9 cellular contexts compared by ENCODE assay signal in the genomic region with DNA sequence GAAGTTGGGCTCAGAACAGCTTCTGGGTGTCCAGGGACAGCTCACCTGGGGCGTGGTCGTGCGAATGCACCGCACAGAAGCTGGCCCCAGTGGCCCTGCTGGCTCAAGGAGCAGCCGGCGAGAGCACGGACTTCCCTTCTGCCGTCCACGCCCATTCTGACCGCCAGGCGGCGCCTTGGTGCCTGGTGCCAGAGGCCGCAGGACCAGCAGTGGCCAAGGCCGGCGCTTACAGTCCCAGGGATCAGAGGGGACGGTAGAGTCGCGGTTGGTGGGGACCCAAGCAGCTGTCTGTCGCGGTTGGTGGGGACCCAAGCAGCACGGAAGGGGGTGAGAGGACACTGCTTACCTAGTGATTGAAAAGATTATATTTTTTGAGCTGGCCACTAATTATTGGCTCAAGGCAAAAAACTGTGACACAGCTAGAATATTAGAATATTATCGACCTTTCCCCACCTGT. TPM values are rescaled to one million over a fixed set of nuclear protein-coding genes. Genes with fewer than 3 reads are reported as not detected.
DNase-seq lines count a peak whose midpoint lies in the region; TF ChIP-seq lines count a peak whose summit lies in the region.
"Had no signal": no experiment of that assay in that cellular context is flagged by ENCODE, and none has a peak within 500 bp of the region (broad histone marks: within the 10 kb centered on the region; RNA-seq: fewer than 3 reads in every experiment).

No MANE protein-coding gene starts in this region.

- H3K27ac ChIP-seq in WERI-Rb-1 (no peak overlapping the region), caudate nucleus (ENCODE audit: low read depth, low read length) (no peak overlapping the region)

- DNase-seq in ELR (ENCODE audit: low read depth) = peak; percentile 81
- DNase-seq in LHCN-M2 (ENCODE audit: low read depth) = peak; percentile 56
- DNase-seq in WERI-Rb-1 = peak; percentile 92
- DNase-seq in caudate nucleus (lab: John Stamatoyannopoulos, UW) = peak in 45 of 61 donors; percentile 3 to 50 (median 19)
- DNase-seq in left kidney (ENCODE audit: low read depth, low spot score) = peak; percentile 84
- DNase-seq in stimulated activated CD4-positive, alpha-beta T cell treated with anti-CD3 and anti-CD28 coated beads, Interleukin-4, amount 100 ng/mL, for 24 hours = peak; percentile 62
- DNase-seq in NCI-H2171 (lab: John Stamatoyannopoulos, UW) = no peak
- no peak for DNase-seq in DMS79 (lab: John Stamatoyannopoulos, UW)

- peak; percentile 98 for TF ChIP-seq CTCF in WERI-Rb-1 (IDR thresholded peaks at IDR 0.05; ENCODE audit: low read depth, low read length)

- no peaks in the 10 kb centered on the region for H3K36me3 ChIP-seq in WERI-Rb-1

- H3K27me3 ChIP-seq in WERI-Rb-1 (ENCODE audit: insufficient read depth, low read depth, severe bottlenecking) = no peaks in the 10 kb centered on the region

- no peaks in the 10 kb centered on the region for H3K9me3 ChIP-seq in WERI-Rb-1 (ENCODE audit: severe bottlenecking)

- no peak overlapping the region for H3K4me3 ChIP-seq in WERI-Rb-1 (ENCODE audit: low read depth, low read length)

RNA-seq across cellular contexts. Expression of gene NPPC, which starts 25.7 kb away (rescaled TPM):
- not detected in 2 replicates for total RNA-seq in LHCN-M2 (2014; rRNA removed)
- not detected for polyA plus RNA-seq in LHCN-M2 (2012)
- total RNA-seq: T-helper 1 cell treated with Interleukin-12 subunit alpha and Interleukin-12 subunit beta and Interleukin-4 antibody, amounts not matched to agents 30 ng/mL and 1 ng/mL, for 36 hours had no signal

Comparison
In these comparisons a context has a peak if more than half of its experiments do, and no peak if none do; other contexts are left out.
1. DNase-seq: peak in ELR (single experiment), LHCN-M2 (single experiment), WERI-Rb-1 (single experiment), caudate nucleus (45 of 61), left kidney (single experiment) and stimulated activated CD4-positive, alpha-beta T cell treated with anti-CD3 and anti-CD28 coated beads, Interleukin-4, amount 100 ng/mL, for 24 hours (single experiment); none in NCI-H2171 (single experiment) and DMS79 (single experiment).